Comparison of ENCODE assay signal across 18 cellular contexts in genomic region chr12:13455765-13456164, GRCh38.
DNase-seq lines count a peak whose midpoint lies in the region; ATAC-seq and TF ChIP-seq lines count a peak whose summit lies in the region.
"Had no signal": no experiment of that assay in that cellular context is flagged by ENCODE, and none has a peak within 500 bp of the region (broad histone marks: within the 10 kb centered on the region; RNA-seq: fewer than 3 reads in every experiment).

No MANE protein-coding gene starts in this region.

- H3K27ac Mint-ChIP-seq in activated CD4-positive, alpha-beta T cell treated with anti-CD3 and anti-CD28 coated beads, Interleukin-2, amount 10 ng/mL, durations not matched to agents 24 days and 14 days, result no peak overlapping the region
- H3K27ac Mint-ChIP-seq in activated CD4-positive, alpha-beta T cell treated with anti-CD3 and anti-CD28 coated beads for 36 hours, result no peak overlapping the region
- H3K27ac Mint-ChIP-seq: B cell; CD4-positive, CD25-positive, alpha-beta regulatory T cell; CD8-positive, alpha-beta T cell had no signal

- H3K4me1 Mint-ChIP-seq in activated CD4-positive, alpha-beta T cell treated with anti-CD3 and anti-CD28 coated beads, Interleukin-2, amount 10 ng/mL, durations not matched to agents 24 days and 14 days, result no peaks in the 10 kb centered on the region
- H3K4me1 Mint-ChIP-seq in activated CD4-positive, alpha-beta T cell treated with anti-CD3 and anti-CD28 coated beads for 36 hours, result no peaks in the 10 kb centered on the region
- H3K4me1 Mint-ChIP-seq: B cell; CD4-positive, CD25-positive, alpha-beta regulatory T cell had no signal

- ATAC-seq in activated CD4-positive, alpha-beta T cell treated with anti-CD3 and anti-CD28 coated beads for 36 hours, result no peak
- ATAC-seq in left ventricle myocardium superior, result peak; percentile 66
- ATAC-seq in right cardiac atrium, result no peak
- no peak for ATAC-seq in HG03039 (IDR thresholded peaks at IDR 0.05; ENCODE audit: unreplicated experiment)
- ATAC-seq: CD8-positive, alpha-beta T cell had no signal

- POLR2A ChIA-PET in activated CD4-positive, alpha-beta T cell treated with anti-CD3 and anti-CD28 coated beads for 36 hours (lab: Charles Lee), result no interaction called here

- no peak overlapping the region for H3K4me3 ChIP-seq in right cardiac atrium (ENCODE audit: low read length)
- no peak overlapping the region for H3K4me3 ChIP-seq in neural cell (ENCODE audit: low read length)
- H3K4me3 ChIP-seq: BLaER1, GM23248 had no signal

- no peak for TF ChIP-seq CTCF in neural cell (IDR thresholded peaks at IDR 0.05; ENCODE audit: poor library complexity, severe bottlenecking)

- no peaks in the 10 kb centered on the region for H3F3A ChIP-seq in neural cell (ENCODE audit: insufficient read depth, low read length, poor library complexity, severe bottlenecking)

- WGBS in right cardiac atrium, result 62% methylated on average over 5 of the region's 5 CpGs

- no peaks in the 10 kb centered on the region for H3K27me3 ChIP-seq in right cardiac atrium (ENCODE audit: control insufficient read depth, insufficient read depth)
- H3K27me3 ChIP-seq in neural cell (ENCODE audit: insufficient read depth, low read depth, low read length), result no peaks in the 10 kb centered on the region
- H3K27me3 ChIP-seq: BLaER1 had no signal

- no peak overlapping the region for H2AFZ ChIP-seq in neural cell (ENCODE audit: low read depth, low read length)
- H2AFZ ChIP-seq: GM23248 had no signal

- H3K27me3 Mint-ChIP-seq in activated CD4-positive, alpha-beta T cell treated with anti-CD3 and anti-CD28 coated beads, Interleukin-2, amount 10 ng/mL, durations not matched to agents 24 days and 14 days, result no peaks in the 10 kb centered on the region
- H3K27me3 Mint-ChIP-seq in activated CD4-positive, alpha-beta T cell treated with anti-CD3 and anti-CD28 coated beads for 36 hours, result peaks cover 9% of the 10 kb centered on the region

- no peak overlapping the region for H3K4me2 ChIP-seq in neural cell (ENCODE audit: low read length)
- H3K4me2 ChIP-seq: BLaER1 had no signal

- intact Hi-C loops in activated CD4-positive, alpha-beta T cell treated with anti-CD3 and anti-CD28 coated beads, Interleukin-2, amount 10 ng/mL, durations not matched to agents 24 days and 14 days (cut with micrococcal nuclease), result no loop called here
- intact Hi-C loops in activated CD4-positive, alpha-beta T cell treated with anti-CD3 and anti-CD28 coated beads for 36 hours (cut with DNase I, micrococcal nuclease), result no loop called here
- intact Hi-C loops in left ventricle myocardium superior (cut with micrococcal nuclease) (no loop called here), right cardiac atrium (cut with DNase I) (no loop called here)

- TF ChIP-seq EP300 in neural cell (conservative IDR thresholded peaks at IDR 0.05; ENCODE audit: poor library complexity, severe bottlenecking), result no peak

- H3K9me2 ChIP-seq in neural cell (ENCODE audit: insufficient read depth, low read length), result no peaks in the 10 kb centered on the region

- no peak for TF ChIP-seq RAD21 in neural cell (conservative IDR thresholded peaks at IDR 0.05)

- H3K36me3 ChIP-seq in neural cell (ENCODE audit: insufficient read depth, low read length), result no peaks in the 10 kb centered on the region
- H3K36me3 ChIP-seq: BLaER1 had no signal

- no peaks in the 10 kb centered on the region for H3K79me2 ChIP-seq in neural cell (replicated peaks; ENCODE audit: insufficient read depth, low read length)

- CTCF ChIA-PET in activated CD4-positive, alpha-beta T cell treated with anti-CD3 and anti-CD28 coated beads for 36 hours (lab: Charles Lee), result no interaction called here

- no peaks in the 10 kb centered on the region for H3K9me3 ChIP-seq in right cardiac atrium (ENCODE audit: control insufficient read depth, low read length)
- H3K9me3 ChIP-seq in neural cell (ENCODE audit: low read length), result no peaks in the 10 kb centered on the region
- H3K9me3 ChIP-seq: BLaER1, Caco-2 had no signal

- H3K9me3 Mint-ChIP-seq in activated CD4-positive, alpha-beta T cell treated with anti-CD3 and anti-CD28 coated beads, Interleukin-2, amount 10 ng/mL, durations not matched to agents 24 days and 14 days, result no peaks in the 10 kb centered on the region
- H3K9me3 Mint-ChIP-seq in activated CD4-positive, alpha-beta T cell treated with anti-CD3 and anti-CD28 coated beads for 36 hours (ENCODE audit: low read depth), result no peaks in the 10 kb centered on the region
- H3K9me3 Mint-ChIP-seq: CD8-positive, alpha-beta T cell had no signal

- peak; percentile 36 for DNase-seq in activated CD4-positive, alpha-beta T cell treated with anti-CD3 and anti-CD28 coated beads, Interleukin-2, amount 10 ng/mL, durations not matched to agents 24 days and 14 days
- DNase-seq in activated CD4-positive, alpha-beta T cell treated with anti-CD3 and anti-CD28 coated beads for 36 hours, result no peak
- DNase-seq in left ventricle myocardium superior (no peak), right cardiac atrium (no peak)
- DNase-seq: Caco-2; CD4-positive, CD25-positive, alpha-beta regulatory T cell; CD8-positive, alpha-beta T cell; DMS153; DND-41; GM23248; H7; HCEC 1CT had no signal

- H3K4me1 ChIP-seq in right cardiac atrium (ENCODE audit: control insufficient read depth, insufficient read depth, low read length), result no peaks in the 10 kb centered on the region
- H3K4me1 ChIP-seq: Caco-2 had no signal

- H3K27ac ChIP-seq in right cardiac atrium (ENCODE audit: low read length) (no peak overlapping the region), neural cell (ENCODE audit: low read length) (peak overlapping the region; percentile 61)
- H3K27ac ChIP-seq: 22Rv1, BLaER1, C4-2B, GM23248 had no signal

- H4K20me1 ChIP-seq in neural cell (ENCODE audit: insufficient read depth), result no peaks in the 10 kb centered on the region
- H4K20me1 ChIP-seq: BLaER1 had no signal

- H3K9ac ChIP-seq in neural cell (ENCODE audit: low read length), result no peak overlapping the region
- H3K9ac ChIP-seq: BLaER1, GM23248 had no signal

- H3K4me3 Mint-ChIP-seq in activated CD4-positive, alpha-beta T cell treated with anti-CD3 and anti-CD28 coated beads, Interleukin-2, amount 10 ng/mL, durations not matched to agents 24 days and 14 days, result no peak overlapping the region
- no peak overlapping the region for H3K4me3 Mint-ChIP-seq in activated CD4-positive, alpha-beta T cell treated with anti-CD3 and anti-CD28 coated beads for 36 hours
- H3K4me3 Mint-ChIP-seq: B cell; CD4-positive, CD25-positive, alpha-beta regulatory T cell; CD8-positive, alpha-beta T cell had no signal

- no peaks in the 10 kb centered on the region for H3K36me3 Mint-ChIP-seq in activated CD4-positive, alpha-beta T cell treated with anti-CD3 and anti-CD28 coated beads, Interleukin-2, amount 10 ng/mL, durations not matched to agents 24 days and 14 days (ENCODE audit: low read depth)
- no peaks in the 10 kb centered on the region for H3K36me3 Mint-ChIP-seq in activated CD4-positive, alpha-beta T cell treated with anti-CD3 and anti-CD28 coated beads for 36 hours (ENCODE audit: low read depth)
- H3K36me3 Mint-ChIP-seq: CD4-positive, CD25-positive, alpha-beta regulatory T cell; CD8-positive, alpha-beta T cell had no signal

TF ChIP-seq in neural cell, 6 proteins besides CTCF, POLR2A, EP300 and RAD21:
- no peak for TF ChIP-seq MXI1 (conservative IDR thresholded peaks at IDR 0.05; ENCODE audit: poor library complexity, severe bottlenecking)
- no peak for TF ChIP-seq EZH2 (IDR thresholded peaks at IDR 0.05; ENCODE audit: borderline replicate concordance, insufficient read depth, low read length, poor library complexity, severe bottlenecking)
- no peak for TF ChIP-seq SMC3 (conservative IDR thresholded peaks at IDR 0.05; ENCODE audit: poor library complexity)
- TF ChIP-seq POLR2AphosphoS5 (IDR thresholded peaks at IDR 0.05), result no peak
- no peak for TF ChIP-seq TAF1 (IDR thresholded peaks at IDR 0.05; ENCODE audit: low read depth)
- no peak for TF ChIP-seq REST (IDR thresholded peaks at IDR 0.05; ENCODE audit: borderline replicate concordance)
